In genomic region chrX:100830143-100830542, GRCh38 we compare ENCODE assay signal across 12 cellular contexts. TPM values are rescaled to one million over a fixed set of nuclear protein-coding genes. Genes with fewer than 3 reads are reported as not detected.
DNase-seq lines count a peak whose midpoint lies in the region; ATAC-seq, FAIRE-seq and TF ChIP-seq lines count a peak whose summit lies in the region.
"Had no signal": no experiment of that assay in that cellular context is flagged by ENCODE, and none has a peak within 500 bp of the region (broad histone marks: within the 10 kb centered on the region; RNA-seq: fewer than 3 reads in every experiment).

No MANE protein-coding gene starts in this region.

- H3K4me3 Mint-ChIP-seq in astrocyte (ENCODE audit: unreplicated experiment): no peak overlapping the region

- no peaks in the 10 kb centered on the region for H3K27me3 ChIP-seq in astrocyte (ENCODE audit: insufficient read depth, low read length)
- H3K27me3 ChIP-seq: ascending aorta had no signal

- FAIRE-seq in astrocyte (lab: Jason Lieb, UNC): no peak

- H3K9me3 ChIP-seq in astrocyte (ENCODE audit: insufficient read depth, low read depth, low read length): no peaks in the 10 kb centered on the region
- H3K9me3 ChIP-seq: ascending aorta had no signal

- DNase-seq in astrocyte (ENCODE audit: low read depth) (no peak), NCI-H526 (lab: John Stamatoyannopoulos, UW) (no peak), GM19238 (ENCODE audit: insufficient read length, low spot score) (no peak), SHP77 treated with DMSO at 0.1 percent for 48 hours (lab: John Stamatoyannopoulos, UW) (no peak)
- DNase-seq: DMS79, NCI-H1417, OCI-M1 had no signal

- H2AFZ ChIP-seq in astrocyte (ENCODE audit: low read depth, low read length): no peak overlapping the region

- no peak overlapping the region for H3K27ac Mint-ChIP-seq in astrocyte (ENCODE audit: unreplicated experiment)

- H3K27me3 Mint-ChIP-seq in astrocyte (ENCODE audit: low read depth, unreplicated experiment): no peaks in the 10 kb centered on the region

- no peak overlapping the region for H3K27ac ChIP-seq in astrocyte (ENCODE audit: low read depth, low read length)
- H3K27ac ChIP-seq: ascending aorta had no signal

- H3K36me3 Mint-ChIP-seq in astrocyte (ENCODE audit: low read depth, unreplicated experiment): no peaks in the 10 kb centered on the region

- peak overlapping the region; percentile 11 for H3K4me2 ChIP-seq in astrocyte (ENCODE audit: low read length)

- no peak overlapping the region for H3K4me3 ChIP-seq in astrocyte (ENCODE audit: insufficient read depth, low read depth, low read length)
- H3K4me3 ChIP-seq: ascending aorta had no signal

- no peaks in the 10 kb centered on the region for H3K79me2 ChIP-seq in astrocyte (ENCODE audit: insufficient read depth, low read length)

- H4K20me1 ChIP-seq in astrocyte (ENCODE audit: insufficient read depth, low read length): no peaks in the 10 kb centered on the region

- no peak for TF ChIP-seq CTCF in astrocyte (IDR thresholded peaks at IDR 0.05; ENCODE audit: insufficient read depth, low read depth, low read length)

- H3K9ac ChIP-seq in astrocyte (ENCODE audit: low read length): no peak overlapping the region

- peaks cover 3% of the 10 kb centered on the region for H3K4me1 ChIP-seq in astrocyte (ENCODE audit: insufficient read depth, low read length)
- H3K4me1 ChIP-seq: ascending aorta had no signal

- no peaks in the 10 kb centered on the region for H3K9me3 Mint-ChIP-seq in astrocyte (ENCODE audit: unreplicated experiment)

- H3K36me3 ChIP-seq in astrocyte (ENCODE audit: insufficient read depth, low read length): peaks cover 16% of the 10 kb centered on the region

- no peaks in the 10 kb centered on the region for H3K4me1 Mint-ChIP-seq in astrocyte (ENCODE audit: low read depth, unreplicated experiment)

- ATAC-seq in GM18502 (IDR thresholded peaks at IDR 0.05; ENCODE audit: poor library complexity, unreplicated experiment) (peak; percentile 40), GM19397 (IDR thresholded peaks at IDR 0.05; ENCODE audit: unreplicated experiment) (peak; percentile 19), HG03045 (IDR thresholded peaks at IDR 0.05; ENCODE audit: unreplicated experiment) (peak; percentile 32)

RNA-seq across cellular contexts. Expression of gene CSTF2, which starts 10.0 kb away (rescaled TPM):
- 14.6 and 17.8 TPM in 2 replicates for total RNA-seq in astrocyte

RNA-seq across cellular contexts. Expression of gene NOX1, which starts 44.0 kb away (rescaled TPM):
- total RNA-seq in astrocyte: not detected in 2 replicates
- total RNA-seq: ascending aorta, epithelial cell of proximal tubule had no signal
